ENCODE assay signal across 1 cellular context in the genomic region with DNA sequence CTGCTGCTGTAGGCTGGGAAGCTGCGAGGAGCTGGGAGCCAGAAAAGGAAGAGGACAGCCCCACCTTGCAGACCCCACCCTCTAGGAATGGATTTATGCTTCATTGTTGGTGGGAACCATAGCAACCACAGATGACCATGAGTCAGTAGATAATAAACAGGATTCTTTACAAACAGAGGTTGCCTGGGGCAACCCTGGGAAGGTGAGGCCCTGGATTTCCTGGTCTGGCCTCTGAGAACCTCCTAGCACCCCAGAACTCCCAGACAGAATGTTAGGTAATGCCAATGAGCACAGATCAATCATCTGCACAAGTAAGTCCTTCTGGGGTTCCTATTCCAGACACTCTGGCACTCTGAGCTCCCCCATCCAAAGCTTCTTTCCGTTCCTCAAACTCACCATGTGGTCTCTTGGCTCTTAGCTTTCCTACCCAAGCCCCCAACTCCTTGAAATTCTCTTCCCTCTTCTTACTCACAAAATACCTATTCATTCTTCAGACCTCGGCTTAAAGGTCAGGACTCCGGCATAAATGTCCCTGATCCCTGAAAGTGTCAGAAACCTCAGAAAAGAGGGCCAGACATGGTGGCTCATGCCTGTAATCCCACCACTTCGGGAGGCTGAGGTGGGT.
TF ChIP-seq lines count a peak whose summit lies in the region.

No MANE protein-coding gene starts in this region.

TF ChIP-seq in K562, 482 proteins besides CTCF, POLR2A, EP300 and RAD21 (continued from another document):
- no peak for TF ChIP-seq RREB1 (CRISPR knock-in tag; IDR thresholded peaks at IDR 0.05)
- no peak for TF ChIP-seq ZNF140 (CRISPR knock-in tag; IDR thresholded peaks at IDR 0.05)
- TF ChIP-seq, protein P1, sequence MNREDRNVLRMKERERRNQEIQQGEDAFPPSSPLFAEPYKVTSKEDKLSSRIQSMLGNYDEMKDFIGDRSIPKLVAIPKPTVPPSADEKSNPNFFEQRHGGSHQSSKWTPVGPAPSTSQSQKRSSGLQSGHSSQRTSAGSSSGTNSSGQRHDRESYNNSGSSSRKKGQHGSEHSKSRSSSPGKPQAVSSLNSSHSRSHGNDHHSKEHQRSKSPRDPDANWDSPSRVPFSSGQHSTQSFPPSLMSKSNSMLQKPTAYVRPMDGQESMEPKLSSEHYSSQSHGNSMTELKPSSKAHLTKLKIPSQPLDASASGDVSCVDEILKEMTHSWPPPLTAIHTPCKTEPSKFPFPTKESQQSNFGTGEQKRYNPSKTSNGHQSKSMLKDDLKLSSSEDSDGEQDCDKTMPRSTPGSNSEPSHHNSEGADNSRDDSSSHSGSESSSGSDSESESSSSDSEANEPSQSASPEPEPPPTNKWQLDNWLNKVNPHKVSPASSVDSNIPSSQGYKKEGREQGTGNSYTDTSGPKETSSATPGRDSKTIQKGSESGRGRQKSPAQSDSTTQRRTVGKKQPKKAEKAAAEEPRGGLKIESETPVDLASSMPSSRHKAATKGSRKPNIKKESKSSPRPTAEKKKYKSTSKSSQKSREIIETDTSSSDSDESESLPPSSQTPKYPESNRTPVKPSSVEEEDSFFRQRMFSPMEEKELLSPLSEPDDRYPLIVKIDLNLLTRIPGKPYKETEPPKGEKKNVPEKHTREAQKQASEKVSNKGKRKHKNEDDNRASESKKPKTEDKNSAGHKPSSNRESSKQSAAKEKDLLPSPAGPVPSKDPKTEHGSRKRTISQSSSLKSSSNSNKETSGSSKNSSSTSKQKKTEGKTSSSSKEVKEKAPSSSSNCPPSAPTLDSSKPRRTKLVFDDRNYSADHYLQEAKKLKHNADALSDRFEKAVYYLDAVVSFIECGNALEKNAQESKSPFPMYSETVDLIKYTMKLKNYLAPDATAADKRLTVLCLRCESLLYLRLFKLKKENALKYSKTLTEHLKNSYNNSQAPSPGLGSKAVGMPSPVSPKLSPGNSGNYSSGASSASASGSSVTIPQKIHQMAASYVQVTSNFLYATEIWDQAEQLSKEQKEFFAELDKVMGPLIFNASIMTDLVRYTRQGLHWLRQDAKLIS (CRISPR knock-in tag; IDR thresholded peaks at IDR 0.05), result no peak
- no peak for TF ChIP-seq ZNF717 (CRISPR knock-in tag; IDR thresholded peaks at IDR 0.05)
- no peak for TF ChIP-seq HSF4 (CRISPR knock-in tag; IDR thresholded peaks at IDR 0.05; ENCODE audit: borderline replicate concordance)
- peak; percentile 37; the same call in 1 of the 2 replicates for TF ChIP-seq ZBTB7A (IDR thresholded peaks at IDR 0.05; ENCODE audit: borderline replicate concordance, control insufficient read depth, low read depth, low read length)
- TF ChIP-seq ZNF232 (CRISPR knock-in tag; IDR thresholded peaks at IDR 0.05), result no peak
- TF ChIP-seq NFE2 (IDR thresholded peaks at IDR 0.05; ENCODE audit: low read depth), result peak; percentile 30; the same call in 1 of the 2 replicates
- no peak for TF ChIP-seq ZNF274 (IDR thresholded peaks at IDR 0.05; ENCODE audit: borderline replicate concordance, low read depth, low read length)
- TF ChIP-seq ZNF146 (CRISPR knock-in tag; IDR thresholded peaks at IDR 0.05; ENCODE audit: unreplicated experiment), result no peak
- TF ChIP-seq NUFIP1 (IDR thresholded peaks at IDR 0.05; ENCODE audit: partially characterized antibody), result no peak
- TF ChIP-seq, protein P2, sequence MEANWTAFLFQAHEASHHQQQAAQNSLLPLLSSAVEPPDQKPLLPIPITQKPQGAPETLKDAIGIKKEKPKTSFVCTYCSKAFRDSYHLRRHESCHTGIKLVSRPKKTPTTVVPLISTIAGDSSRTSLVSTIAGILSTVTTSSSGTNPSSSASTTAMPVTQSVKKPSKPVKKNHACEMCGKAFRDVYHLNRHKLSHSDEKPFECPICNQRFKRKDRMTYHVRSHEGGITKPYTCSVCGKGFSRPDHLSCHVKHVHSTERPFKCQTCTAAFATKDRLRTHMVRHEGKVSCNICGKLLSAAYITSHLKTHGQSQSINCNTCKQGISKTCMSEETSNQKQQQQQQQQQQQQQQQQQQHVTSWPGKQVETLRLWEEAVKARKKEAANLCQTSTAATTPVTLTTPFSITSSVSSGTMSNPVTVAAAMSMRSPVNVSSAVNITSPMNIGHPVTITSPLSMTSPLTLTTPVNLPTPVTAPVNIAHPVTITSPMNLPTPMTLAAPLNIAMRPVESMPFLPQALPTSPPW (CRISPR knock-in tag; IDR thresholded peaks at IDR 0.05), result peak; percentile 25; the same call in 1 of the 2 replicates
- TF ChIP-seq RFX1 (IDR thresholded peaks at IDR 0.05), result peak; percentile 91
- no peak for TF ChIP-seq MCM7 (IDR thresholded peaks at IDR 0.05)
- TF ChIP-seq ZNF561 (CRISPR knock-in tag; conservative IDR thresholded peaks at IDR 0.05), result no peak
- TF ChIP-seq FOSL1 (tag; conservative IDR thresholded peaks at IDR 0.05), result peak; percentile 68
- no peak for TF ChIP-seq ZNF347 (CRISPR knock-in tag; IDR thresholded peaks at IDR 0.05; ENCODE audit: low read depth)
- peak; percentile 68; the same call in 1 of the 2 replicates for TF ChIP-seq MXI1 (IDR thresholded peaks at IDR 0.05; ENCODE audit: low read depth, low read length)
- TF ChIP-seq MCM5 (IDR thresholded peaks at IDR 0.05; ENCODE audit: low read depth), result no peak
- TF ChIP-seq HDAC6 (IDR thresholded peaks at IDR 0.05; ENCODE audit: low read depth, low read length), result no peak
- no peak for TF ChIP-seq MCM2 (IDR thresholded peaks at IDR 0.05; ENCODE audit: low read depth)
- TF ChIP-seq TAF15 (IDR thresholded peaks at IDR 0.05; ENCODE audit: low read depth, low read length), result no peak
- peak; percentile 99 for TF ChIP-seq FOXJ2 (tag; IDR thresholded peaks at IDR 0.05)
- no peak for TF ChIP-seq TEAD4 (IDR thresholded peaks at IDR 0.05; ENCODE audit: low read length)
- no peak for TF ChIP-seq TEAD4 (CRISPR knock-in tag; IDR thresholded peaks at IDR 0.05; ENCODE audit: borderline replicate concordance)
- TF ChIP-seq JUND (IDR thresholded peaks at IDR 0.05; ENCODE audit: borderline replicate concordance, low read depth, low read length), result peak; percentile 7; the same call in 1 of the 2 replicates
- TF ChIP-seq JUND (tag; IDR thresholded peaks at IDR 0.05; ENCODE audit: borderline replicate concordance, low read depth, low read length), result no peak
